Comparison of ENCODE assay signal across 10 cellular contexts in genomic region chr7:17599733-17600685, GRCh38.
DNase-seq lines count a peak whose midpoint lies in the region; ATAC-seq, FAIRE-seq and TF ChIP-seq lines count a peak whose summit lies in the region.
"Had no signal": no experiment of that assay in that cellular context is flagged by ENCODE, and none has a peak within 500 bp of the region (broad histone marks: within the 10 kb centered on the region; RNA-seq: fewer than 3 reads in every experiment).

No MANE protein-coding gene starts in this region.

- H3K27me3 Mint-ChIP-seq in endothelial cell (ENCODE audit: unreplicated experiment), result no peaks in the 10 kb centered on the region

- POLR2A ChIA-PET in Panc1 (lab: Charles Lee), result interaction anchor here (0.6 kb wide), 1 partner anchor 365 kb away, joined by 3 read pairs; no protein-coding TSS in a partner anchor

- DNase-seq in H54 (ENCODE audit: insufficient read length, low spot score) (peak; percentile 60), Panc1 (ENCODE audit: low read depth, low spot score) (peak; percentile 98), esophagus squamous epithelium (lab: John Stamatoyannopoulos, UW) (no peak), smooth muscle cell (lab: John Stamatoyannopoulos, UW; ENCODE audit: unreplicated experiment) (no peak), endothelial cell (ENCODE audit: low spot score) (no peak)
- DNase-seq: kidney had no signal

- intact Hi-C loops in Panc1 (cut with micrococcal nuclease; ENCODE audit: unreplicated experiment) (no loop called here), esophagus squamous epithelium (cut with DNase I) (no loop called here)

- H3K9ac ChIP-seq in smooth muscle cell (ENCODE audit: low read depth), result peak overlapping the region; percentile 37

- CTCF ChIA-PET in Panc1 (lab: Charles Lee), result interaction anchor here (0.7 to 0.9 kb wide), 2 partner anchors 11 to 14 kb away, joined by 4 read pairs; no protein-coding TSS in a partner anchor

- no peak for TF ChIP-seq POLR2A in H54 (IDR thresholded peaks at IDR 0.05; ENCODE audit: low read depth, low read length)
- TF ChIP-seq POLR2A in esophagus squamous epithelium (IDR thresholded peaks at IDR 0.05), result no peak

- H3K79me2 ChIP-seq in smooth muscle cell (ENCODE audit: low read depth), result no peaks in the 10 kb centered on the region

- BruUV-seq in Panc1 (replicated peaks; lab: Mats Ljungman, UMichigan), result no TSS peak

- no peaks in the 10 kb centered on the region for H3K36me3 Mint-ChIP-seq in endothelial cell (ENCODE audit: low read depth, unreplicated experiment)

- no peak for TF ChIP-seq CTCF in Panc1 (IDR thresholded peaks at IDR 0.05)
- no peak for TF ChIP-seq CTCF in esophagus squamous epithelium (IDR thresholded peaks at IDR 0.05)
- TF ChIP-seq CTCF in smooth muscle cell (IDR thresholded peaks at IDR 0.05; ENCODE audit: borderline replicate concordance, insufficient read depth, poor library complexity, severe bottlenecking), result no peak
- no peak for TF ChIP-seq CTCF in endothelial cell (IDR thresholded peaks at IDR 0.05; ENCODE audit: unreplicated experiment)

- peak overlapping the region; percentile 43 for H3K4me2 ChIP-seq in smooth muscle cell

- no peaks in the 10 kb centered on the region for H3K27me3 ChIP-seq in Panc1 (ENCODE audit: control insufficient read depth, insufficient read depth, low read length)
- no peaks in the 10 kb centered on the region for H3K27me3 ChIP-seq in esophagus squamous epithelium
- H3K27me3 ChIP-seq in smooth muscle cell (ENCODE audit: low read depth), result no peaks in the 10 kb centered on the region
- H3K27me3 ChIP-seq: cardiac muscle cell had no signal

- H3K4me1 Mint-ChIP-seq in endothelial cell (ENCODE audit: unreplicated experiment), result no peaks in the 10 kb centered on the region

- H2AFZ ChIP-seq in smooth muscle cell (ENCODE audit: low read depth), result peak overlapping the region; percentile 13

- peaks cover 4% of the 10 kb centered on the region; the same call in 1 of the 2 replicates for H3K4me1 ChIP-seq in Panc1 (ENCODE audit: control insufficient read depth, insufficient read depth, low read length)
- peaks cover 5 to 41% (median 13%) of the 10 kb centered on the region in 3 donors for H3K4me1 ChIP-seq in esophagus squamous epithelium
- no peaks in the 10 kb centered on the region for H3K4me1 ChIP-seq in smooth muscle cell (ENCODE audit: low read depth)

- H3K9me3 ChIP-seq in Panc1 (ENCODE audit: control insufficient read depth, insufficient read depth, low read depth, low read length), result no peaks in the 10 kb centered on the region
- no peaks in the 10 kb centered on the region for H3K9me3 ChIP-seq in esophagus squamous epithelium
- peaks cover 7% of the 10 kb centered on the region for H3K9me3 ChIP-seq in smooth muscle cell (replicated peaks; ENCODE audit: low read depth)

- H4K20me1 ChIP-seq in smooth muscle cell (ENCODE audit: low read depth), result no peaks in the 10 kb centered on the region

- H3K36me3 ChIP-seq in Panc1 (ENCODE audit: control insufficient read depth, insufficient read depth, low read length) (no peaks in the 10 kb centered on the region), esophagus squamous epithelium (no peaks in the 10 kb centered on the region), smooth muscle cell (ENCODE audit: low read depth) (no peaks in the 10 kb centered on the region)
- H3K36me3 ChIP-seq: cardiac muscle cell had no signal

- peak overlapping the region; percentile 65; the same call in 1 of the 2 replicates for H3K27ac ChIP-seq in Panc1 (ENCODE audit: low read length)
- peak overlapping the region; percentile 45 to 61 (median 51) for H3K27ac ChIP-seq in esophagus squamous epithelium
- H3K27ac ChIP-seq in smooth muscle cell (ENCODE audit: low read depth), result peak overlapping the region; percentile 70
- H3K27ac ChIP-seq: cardiac muscle cell had no signal

- H3K9me3 Mint-ChIP-seq in endothelial cell (ENCODE audit: unreplicated experiment), result no peaks in the 10 kb centered on the region

- no peak overlapping the region for H3K4me3 Mint-ChIP-seq in endothelial cell (ENCODE audit: unreplicated experiment)

- ATAC-seq in Panc1 (peak; percentile 96), GM21529 (IDR thresholded peaks at IDR 0.05; ENCODE audit: unreplicated experiment) (no peak), GM18868 (IDR thresholded peaks at IDR 0.05; ENCODE audit: unreplicated experiment) (no peak), GM21515 (IDR thresholded peaks at IDR 0.05; ENCODE audit: unreplicated experiment) (no peak)

- H3F3A ChIP-seq in smooth muscle cell (ENCODE audit: low read depth), result no peaks in the 10 kb centered on the region

- 35 to 44% methylated on average over 8 of the region's 8 CpGs for WGBS in esophagus squamous epithelium, 2 donors
- WGBS in smooth muscle cell (ENCODE audit: low lambda C conversion rate), result 72% methylated on average over 8 of the region's 8 CpGs

- H3K27ac Mint-ChIP-seq in endothelial cell (ENCODE audit: unreplicated experiment), result no peak overlapping the region

- H3K4me3 ChIP-seq in Panc1 (ENCODE audit: low read depth in 2 of 2, low read length in 2 of 2) (peak overlapping the region in 1 of 2 experiments; percentile 7; a peak in 1 of 4 replicates), esophagus squamous epithelium (no peak overlapping the region), smooth muscle cell (no peak overlapping the region)
- H3K4me3 ChIP-seq: cardiac muscle cell had no signal

- in situ Hi-C loops in Panc1 (cut with HindIII; ENCODE audit: low pct_unique_long_range_greater_than_20kb, low sequenced_read_pairs), result no loop called here

- peak; percentile 94 for FAIRE-seq in H54 (lab: Jason Lieb, UNC)
- FAIRE-seq: kidney had no signal

Comparison
In these comparisons a context has a peak if more than half of its experiments do, and no peak if none do; other contexts are left out.
1. DNase-seq: peak in H54 (single experiment) and Panc1 (single experiment); none in esophagus squamous epithelium (single experiment), smooth muscle cell (single experiment) and endothelial cell (single experiment).
2. Peak in every context shown above with its lines, with median percentiles within 50 percentile points of each other: H3K27ac ChIP-seq.